Comparison of ENCODE assay signal across 1 cellular context in the genomic region with DNA sequence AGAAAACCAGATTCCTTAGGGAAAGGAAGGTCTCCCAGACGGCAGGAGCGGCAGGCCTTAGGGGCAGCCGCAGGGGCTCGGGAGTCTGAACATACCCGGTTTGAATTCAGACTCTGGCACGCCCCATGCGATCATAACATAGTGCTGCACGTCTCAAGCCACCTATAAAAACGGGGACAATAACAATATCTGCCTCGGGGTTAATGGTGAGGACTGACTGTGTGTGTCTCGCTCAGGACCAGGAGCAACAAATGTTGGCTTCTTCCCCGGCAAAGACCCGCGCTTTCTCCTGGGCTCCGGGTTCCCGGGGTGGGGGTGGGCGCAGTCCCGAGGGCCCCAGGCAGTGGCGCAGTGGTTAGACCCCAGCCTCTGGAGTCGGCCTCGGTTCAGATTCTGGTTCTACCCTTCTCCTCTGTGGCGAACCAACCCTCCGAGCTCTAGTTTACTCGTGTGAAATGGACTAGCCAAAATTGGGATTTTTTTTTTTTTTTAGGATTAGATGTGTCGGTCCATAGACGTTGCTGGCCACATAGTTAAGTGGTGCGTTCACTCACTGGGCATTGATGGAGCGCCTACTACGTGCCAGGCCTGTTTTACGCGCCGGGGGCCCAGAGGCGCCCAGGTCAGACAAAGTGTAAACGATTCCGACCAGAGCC.
TF ChIP-seq lines count a peak whose summit lies in the region.

No MANE protein-coding gene starts in this region.

TF ChIP-seq in H1, 55 proteins besides CTCF, POLR2A, EP300 and RAD21:
- TF ChIP-seq, protein P1, sequence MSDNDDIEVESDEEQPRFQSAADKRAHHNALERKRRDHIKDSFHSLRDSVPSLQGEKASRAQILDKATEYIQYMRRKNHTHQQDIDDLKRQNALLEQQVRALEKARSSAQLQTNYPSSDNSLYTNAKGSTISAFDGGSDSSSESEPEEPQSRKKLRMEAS (IDR thresholded peaks at IDR 0.05): 0 out of 2 replicates have a peak, but pooled peaks have one; percentile 1
- TF ChIP-seq CBX5 (IDR thresholded peaks at IDR 0.05; ENCODE audit: low read depth, low read length) (no peak), GABPA (IDR thresholded peaks at IDR 0.05; ENCODE audit: borderline replicate concordance, insufficient read depth, low read length) (no peak), KDM4A (IDR thresholded peaks at IDR 0.05; ENCODE audit: low read depth, low read length, severe bottlenecking) (peak; percentile 57), POLR2AphosphoS5 (IDR thresholded peaks at IDR 0.05; ENCODE audit: low read depth, low read length) (no peak)
